ENCODE assay signal across 1 cellular context in the genomic region with DNA sequence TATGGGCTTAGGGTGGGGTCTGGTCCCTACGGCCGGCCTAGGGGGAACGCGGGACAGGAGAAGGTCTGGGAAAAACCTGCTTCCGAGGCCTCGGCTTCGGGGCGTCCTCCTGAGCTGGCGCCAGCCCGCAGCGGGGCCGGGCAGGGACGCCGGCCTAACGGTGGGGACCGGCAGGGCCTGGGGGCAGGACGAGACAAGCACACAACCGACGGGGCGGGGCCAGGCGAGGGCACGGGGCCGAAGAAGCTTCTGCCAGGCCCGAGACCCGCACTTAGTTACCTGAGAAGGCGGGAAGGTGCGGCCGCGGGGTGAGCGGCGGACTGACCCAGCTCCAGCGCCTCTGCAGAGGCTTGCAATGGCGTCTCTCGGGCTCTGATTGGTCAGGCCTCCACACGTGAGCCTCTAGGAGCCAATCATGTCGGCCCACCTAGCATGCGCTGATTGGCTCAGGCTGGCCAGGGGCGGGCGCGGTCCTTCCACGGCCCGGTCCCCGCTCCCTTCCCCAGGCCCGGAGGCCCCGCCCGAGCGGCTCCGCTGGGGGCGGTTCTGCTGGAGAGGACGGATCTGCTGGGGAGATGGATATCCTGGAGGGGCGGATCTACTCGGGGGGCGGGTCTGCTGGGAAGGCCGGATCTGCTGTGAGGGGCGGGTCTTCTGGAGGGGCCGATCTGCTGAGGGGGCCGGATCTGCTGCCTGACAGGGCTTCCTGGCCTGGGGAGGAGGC.
TF ChIP-seq lines count a peak whose summit lies in the region.

No MANE protein-coding gene starts in this region.

TF ChIP-seq in HepG2, 621 proteins besides CTCF, POLR2A, EP300 and RAD21 (continued from another document and continues in another):
- TF ChIP-seq, protein P1, sequence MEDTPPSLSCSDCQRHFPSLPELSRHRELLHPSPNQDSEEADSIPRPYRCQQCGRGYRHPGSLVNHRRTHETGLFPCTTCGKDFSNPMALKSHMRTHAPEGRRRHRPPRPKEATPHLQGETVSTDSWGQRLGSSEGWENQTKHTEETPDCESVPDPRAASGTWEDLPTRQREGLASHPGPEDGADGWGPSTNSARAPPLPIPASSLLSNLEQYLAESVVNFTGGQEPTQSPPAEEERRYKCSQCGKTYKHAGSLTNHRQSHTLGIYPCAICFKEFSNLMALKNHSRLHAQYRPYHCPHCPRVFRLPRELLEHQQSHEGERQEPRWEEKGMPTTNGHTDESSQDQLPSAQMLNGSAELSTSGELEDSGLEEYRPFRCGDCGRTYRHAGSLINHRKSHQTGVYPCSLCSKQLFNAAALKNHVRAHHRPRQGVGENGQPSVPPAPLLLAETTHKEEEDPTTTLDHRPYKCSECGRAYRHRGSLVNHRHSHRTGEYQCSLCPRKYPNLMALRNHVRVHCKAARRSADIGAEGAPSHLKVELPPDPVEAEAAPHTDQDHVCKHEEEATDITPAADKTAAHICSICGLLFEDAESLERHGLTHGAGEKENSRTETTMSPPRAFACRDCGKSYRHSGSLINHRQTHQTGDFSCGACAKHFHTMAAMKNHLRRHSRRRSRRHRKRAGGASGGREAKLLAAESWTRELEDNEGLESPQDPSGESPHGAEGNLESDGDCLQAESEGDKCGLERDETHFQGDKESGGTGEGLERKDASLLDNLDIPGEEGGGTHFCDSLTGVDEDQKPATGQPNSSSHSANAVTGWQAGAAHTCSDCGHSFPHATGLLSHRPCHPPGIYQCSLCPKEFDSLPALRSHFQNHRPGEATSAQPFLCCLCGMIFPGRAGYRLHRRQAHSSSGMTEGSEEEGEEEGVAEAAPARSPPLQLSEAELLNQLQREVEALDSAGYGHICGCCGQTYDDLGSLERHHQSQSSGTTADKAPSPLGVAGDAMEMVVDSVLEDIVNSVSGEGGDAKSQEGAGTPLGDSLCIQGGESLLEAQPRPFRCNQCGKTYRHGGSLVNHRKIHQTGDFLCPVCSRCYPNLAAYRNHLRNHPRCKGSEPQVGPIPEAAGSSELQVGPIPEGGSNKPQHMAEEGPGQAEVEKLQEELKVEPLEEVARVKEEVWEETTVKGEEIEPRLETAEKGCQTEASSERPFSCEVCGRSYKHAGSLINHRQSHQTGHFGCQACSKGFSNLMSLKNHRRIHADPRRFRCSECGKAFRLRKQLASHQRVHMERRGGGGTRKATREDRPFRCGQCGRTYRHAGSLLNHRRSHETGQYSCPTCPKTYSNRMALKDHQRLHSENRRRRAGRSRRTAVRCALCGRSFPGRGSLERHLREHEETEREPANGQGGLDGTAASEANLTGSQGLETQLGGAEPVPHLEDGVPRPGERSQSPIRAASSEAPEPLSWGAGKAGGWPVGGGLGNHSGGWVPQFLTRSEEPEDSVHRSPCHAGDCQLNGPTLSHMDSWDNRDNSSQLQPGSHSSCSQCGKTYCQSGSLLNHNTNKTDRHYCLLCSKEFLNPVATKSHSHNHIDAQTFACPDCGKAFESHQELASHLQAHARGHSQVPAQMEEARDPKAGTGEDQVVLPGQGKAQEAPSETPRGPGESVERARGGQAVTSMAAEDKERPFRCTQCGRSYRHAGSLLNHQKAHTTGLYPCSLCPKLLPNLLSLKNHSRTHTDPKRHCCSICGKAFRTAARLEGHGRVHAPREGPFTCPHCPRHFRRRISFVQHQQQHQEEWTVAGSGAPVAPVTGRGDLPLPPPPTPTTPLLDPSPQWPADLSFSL (CRISPR knock-in tag; IDR thresholded peaks at IDR 0.05), result no peak
- TF ChIP-seq, protein P2, sequence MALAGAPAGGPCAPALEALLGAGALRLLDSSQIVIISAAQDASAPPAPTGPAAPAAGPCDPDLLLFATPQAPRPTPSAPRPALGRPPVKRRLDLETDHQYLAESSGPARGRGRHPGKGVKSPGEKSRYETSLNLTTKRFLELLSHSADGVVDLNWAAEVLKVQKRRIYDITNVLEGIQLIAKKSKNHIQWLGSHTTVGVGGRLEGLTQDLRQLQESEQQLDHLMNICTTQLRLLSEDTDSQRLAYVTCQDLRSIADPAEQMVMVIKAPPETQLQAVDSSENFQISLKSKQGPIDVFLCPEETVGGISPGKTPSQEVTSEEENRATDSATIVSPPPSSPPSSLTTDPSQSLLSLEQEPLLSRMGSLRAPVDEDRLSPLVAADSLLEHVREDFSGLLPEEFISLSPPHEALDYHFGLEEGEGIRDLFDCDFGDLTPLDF (CRISPR knock-in tag; IDR thresholded peaks at IDR 0.05), result 0 out of 2 replicates have a peak, but pooled peaks have one; percentile 41
- peak; percentile 9; the same call in 1 of the 2 replicates for TF ChIP-seq ELF3 (CRISPR knock-in tag; IDR thresholded peaks at IDR 0.05)
- TF ChIP-seq SRSF9 (IDR thresholded peaks at IDR 0.05; ENCODE audit: borderline replicate concordance, insufficient read depth, low read depth, low read length, poor library complexity, severe bottlenecking), result no peak
- TF ChIP-seq ZNF460 (CRISPR knock-in tag; IDR thresholded peaks at IDR 0.05; ENCODE audit: borderline replicate concordance), result peak; percentile 9; the same call in 1 of the 2 replicates
- no peak; the same call in 1 of the 2 replicates for TF ChIP-seq ZNF441 (CRISPR knock-in tag; IDR thresholded peaks at IDR 0.05; ENCODE audit: borderline replicate concordance)
- TF ChIP-seq, protein P3, sequence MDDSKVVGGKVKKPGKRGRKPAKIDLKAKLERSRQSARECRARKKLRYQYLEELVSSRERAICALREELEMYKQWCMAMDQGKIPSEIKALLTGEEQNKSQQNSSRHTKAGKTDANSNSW (CRISPR knock-in tag; IDR thresholded peaks at IDR 0.05; ENCODE audit: borderline replicate concordance), result no peak
- TF ChIP-seq SP1 (IDR thresholded peaks at IDR 0.05), result no peak
- peak; percentile 13; the same call in 1 of the 2 replicates for TF ChIP-seq SP1 (CRISPR knock-in tag; IDR thresholded peaks at IDR 0.05)
- TF ChIP-seq, protein P4, sequence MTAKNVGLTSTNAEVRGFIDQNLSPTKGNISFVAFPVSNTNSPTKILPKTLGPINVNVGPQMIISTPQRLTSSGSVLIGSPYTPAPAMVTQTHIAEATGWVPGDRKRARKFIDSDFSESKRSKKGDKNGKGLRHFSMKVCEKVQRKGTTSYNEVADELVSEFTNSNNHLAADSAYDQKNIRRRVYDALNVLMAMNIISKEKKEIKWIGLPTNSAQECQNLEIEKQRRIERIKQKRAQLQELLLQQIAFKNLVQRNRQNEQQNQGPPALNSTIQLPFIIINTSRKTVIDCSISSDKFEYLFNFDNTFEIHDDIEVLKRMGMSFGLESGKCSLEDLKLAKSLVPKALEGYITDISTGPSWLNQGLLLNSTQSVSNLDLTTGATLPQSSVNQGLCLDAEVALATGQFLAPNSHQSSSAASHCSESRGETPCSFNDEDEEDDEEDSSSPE (CRISPR knock-in tag; IDR thresholded peaks at IDR 0.05), result peak; percentile 72; the same call in 1 of the 2 replicates
- TF ChIP-seq ZFAT (CRISPR knock-in tag; conservative IDR thresholded peaks at IDR 0.05), result no peak
- TF ChIP-seq FOXP1 (IDR thresholded peaks at IDR 0.05), result no peak
- no peak for TF ChIP-seq FOXP1 (CRISPR knock-in tag; IDR thresholded peaks at IDR 0.05)
- 0 out of 2 replicates have a peak, but pooled peaks have one; percentile 31 for TF ChIP-seq AKAP8 (CRISPR knock-in tag; IDR thresholded peaks at IDR 0.05)
- TF ChIP-seq, protein P5, sequence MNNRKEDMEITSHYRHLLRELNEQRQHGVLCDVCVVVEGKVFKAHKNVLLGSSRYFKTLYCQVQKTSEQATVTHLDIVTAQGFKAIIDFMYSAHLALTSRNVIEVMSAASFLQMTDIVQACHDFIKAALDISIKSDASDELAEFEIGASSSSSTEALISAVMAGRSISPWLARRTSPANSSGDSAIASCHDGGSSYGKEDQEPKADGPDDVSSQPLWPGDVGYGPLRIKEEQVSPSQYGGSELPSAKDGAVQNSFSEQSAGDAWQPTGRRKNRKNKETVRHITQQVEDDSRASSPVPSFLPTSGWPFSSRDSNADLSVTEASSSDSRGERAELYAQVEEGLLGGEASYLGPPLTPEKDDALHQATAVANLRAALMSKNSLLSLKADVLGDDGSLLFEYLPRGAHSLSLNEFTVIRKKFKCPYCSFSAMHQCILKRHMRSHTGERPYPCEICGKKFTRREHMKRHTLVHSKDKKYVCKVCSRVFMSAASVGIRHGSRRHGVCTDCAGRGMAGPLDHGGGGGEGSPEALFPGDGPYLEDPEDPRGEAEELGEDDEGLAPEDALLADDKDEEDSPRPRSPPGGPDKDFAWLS (CRISPR knock-in tag; IDR thresholded peaks at IDR 0.05; ENCODE audit: borderline replicate concordance), result no peak
- TF ChIP-seq SP4 (CRISPR knock-in tag; IDR thresholded peaks at IDR 0.05), result peak; percentile 91
- TF ChIP-seq RNF2 (conservative IDR thresholded peaks at IDR 0.05; ENCODE audit: low read depth), result no peak
- TF ChIP-seq, protein P6, sequence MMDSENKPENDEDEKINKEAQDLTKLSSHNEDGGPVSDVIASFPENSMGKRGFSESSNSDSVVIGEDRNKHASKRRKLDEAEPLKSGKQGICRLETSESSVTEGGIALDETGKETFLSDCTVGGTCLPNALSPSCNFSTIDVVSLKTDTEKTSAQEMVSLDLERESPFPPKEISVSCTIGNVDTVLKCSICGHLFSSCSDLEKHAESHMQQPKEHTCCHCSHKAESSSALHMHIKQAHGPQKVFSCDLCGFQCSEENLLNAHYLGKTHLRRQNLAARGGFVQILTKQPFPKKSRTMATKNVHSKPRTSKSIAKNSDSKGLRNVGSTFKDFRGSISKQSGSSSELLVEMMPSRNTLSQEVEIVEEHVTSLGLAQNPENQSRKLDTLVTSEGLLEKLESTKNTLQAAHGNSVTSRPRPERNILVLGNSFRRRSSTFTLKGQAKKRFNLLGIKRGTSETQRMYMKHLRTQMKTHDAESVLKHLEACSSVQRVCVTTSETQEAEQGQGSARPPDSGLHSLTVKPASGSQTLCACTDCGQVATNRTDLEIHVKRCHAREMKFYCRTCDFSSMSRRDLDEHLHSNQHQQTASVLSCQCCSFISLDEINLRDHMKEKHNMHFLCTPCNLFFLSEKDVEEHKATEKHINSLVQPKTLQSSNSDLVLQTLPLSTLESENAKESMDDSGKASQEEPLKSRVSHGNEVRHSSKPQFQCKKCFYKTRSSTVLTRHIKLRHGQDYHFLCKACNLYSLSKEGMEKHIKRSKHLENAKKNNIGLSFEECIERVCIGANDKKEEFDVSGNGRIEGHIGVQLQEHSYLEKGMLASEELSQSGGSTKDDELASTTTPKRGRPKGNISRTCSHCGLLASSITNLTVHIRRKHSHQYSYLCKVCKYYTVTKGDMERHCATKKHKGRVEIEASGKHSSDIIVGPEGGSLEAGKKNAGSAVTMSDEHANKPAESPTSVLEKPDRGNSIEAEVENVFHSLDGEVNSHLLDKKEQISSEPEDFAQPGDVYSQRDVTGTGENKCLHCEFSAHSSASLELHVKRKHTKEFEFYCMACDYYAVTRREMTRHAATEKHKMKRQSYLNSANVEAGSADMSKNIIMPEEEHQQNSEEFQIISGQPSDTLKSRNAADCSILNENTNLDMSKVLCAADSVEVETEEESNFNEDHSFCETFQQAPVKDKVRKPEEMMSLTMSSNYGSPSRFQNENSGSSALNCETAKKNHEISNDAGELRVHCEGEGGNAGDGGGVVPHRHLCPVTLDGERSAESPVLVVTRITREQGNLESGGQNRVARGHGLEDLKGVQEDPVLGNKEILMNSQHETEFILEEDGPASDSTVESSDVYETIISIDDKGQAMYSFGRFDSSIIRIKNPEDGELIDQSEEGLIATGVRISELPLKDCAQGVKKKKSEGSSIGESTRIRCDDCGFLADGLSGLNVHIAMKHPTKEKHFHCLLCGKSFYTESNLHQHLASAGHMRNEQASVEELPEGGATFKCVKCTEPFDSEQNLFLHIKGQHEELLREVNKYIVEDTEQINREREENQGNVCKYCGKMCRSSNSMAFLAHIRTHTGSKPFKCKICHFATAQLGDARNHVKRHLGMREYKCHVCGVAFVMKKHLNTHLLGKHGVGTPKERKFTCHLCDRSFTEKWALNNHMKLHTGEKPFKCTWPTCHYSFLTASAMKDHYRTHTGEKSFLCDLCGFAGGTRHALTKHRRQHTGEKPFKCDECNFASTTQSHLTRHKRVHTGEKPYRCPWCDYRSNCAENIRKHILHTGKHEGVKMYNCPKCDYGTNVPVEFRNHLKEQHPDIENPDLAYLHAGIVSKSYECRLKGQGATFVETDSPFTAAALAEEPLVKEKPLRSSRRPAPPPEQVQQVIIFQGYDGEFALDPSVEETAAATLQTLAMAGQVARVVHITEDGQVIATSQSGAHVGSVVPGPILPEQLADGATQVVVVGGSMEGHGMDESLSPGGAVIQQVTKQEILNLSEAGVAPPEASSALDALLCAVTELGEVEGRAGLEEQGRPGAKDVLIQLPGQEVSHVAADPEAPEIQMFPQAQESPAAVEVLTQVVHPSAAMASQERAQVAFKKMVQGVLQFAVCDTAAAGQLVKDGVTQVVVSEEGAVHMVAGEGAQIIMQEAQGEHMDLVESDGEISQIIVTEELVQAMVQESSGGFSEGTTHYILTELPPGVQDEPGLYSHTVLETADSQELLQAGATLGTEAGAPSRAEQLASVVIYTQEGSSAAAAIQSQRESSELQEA (CRISPR knock-in tag; IDR thresholded peaks at IDR 0.05; ENCODE audit: not compliant biosample characterization), result no peak
- TF ChIP-seq U2AF1 (optimal IDR thresholded peaks at IDR 0.05; ENCODE audit: low read depth, low read length), result no peak
- TF ChIP-seq TBX3 (IDR thresholded peaks at IDR 0.05; ENCODE audit: borderline replicate concordance), result no peak
- peak; percentile 91 for TF ChIP-seq RFX5 (IDR thresholded peaks at IDR 0.05; ENCODE audit: low read depth, low read length)
- TF ChIP-seq, protein P7, sequence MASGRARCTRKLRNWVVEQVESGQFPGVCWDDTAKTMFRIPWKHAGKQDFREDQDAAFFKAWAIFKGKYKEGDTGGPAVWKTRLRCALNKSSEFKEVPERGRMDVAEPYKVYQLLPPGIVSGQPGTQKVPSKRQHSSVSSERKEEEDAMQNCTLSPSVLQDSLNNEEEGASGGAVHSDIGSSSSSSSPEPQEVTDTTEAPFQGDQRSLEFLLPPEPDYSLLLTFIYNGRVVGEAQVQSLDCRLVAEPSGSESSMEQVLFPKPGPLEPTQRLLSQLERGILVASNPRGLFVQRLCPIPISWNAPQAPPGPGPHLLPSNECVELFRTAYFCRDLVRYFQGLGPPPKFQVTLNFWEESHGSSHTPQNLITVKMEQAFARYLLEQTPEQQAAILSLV (CRISPR knock-in tag; IDR thresholded peaks at IDR 0.05; ENCODE audit: borderline replicate concordance), result peak; percentile 90; the same call in 1 of the 2 replicates
- TF ChIP-seq, protein P8, sequence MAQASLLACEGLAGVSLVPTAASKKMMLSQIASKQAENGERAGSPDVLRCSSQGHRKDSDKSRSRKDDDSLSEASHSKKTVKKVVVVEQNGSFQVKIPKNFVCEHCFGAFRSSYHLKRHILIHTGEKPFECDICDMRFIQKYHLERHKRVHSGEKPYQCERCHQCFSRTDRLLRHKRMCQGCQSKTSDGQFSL (CRISPR knock-in tag; IDR thresholded peaks at IDR 0.05), result no peak
- TF ChIP-seq ZNF17 (CRISPR knock-in tag; IDR thresholded peaks at IDR 0.05), result no peak
- no peak for TF ChIP-seq CENPT (CRISPR knock-in tag; IDR thresholded peaks at IDR 0.05; ENCODE audit: low read depth)
- peak; percentile 51 for TF ChIP-seq DR1 (CRISPR knock-in tag; IDR thresholded peaks at IDR 0.05)
- TF ChIP-seq, protein P9, sequence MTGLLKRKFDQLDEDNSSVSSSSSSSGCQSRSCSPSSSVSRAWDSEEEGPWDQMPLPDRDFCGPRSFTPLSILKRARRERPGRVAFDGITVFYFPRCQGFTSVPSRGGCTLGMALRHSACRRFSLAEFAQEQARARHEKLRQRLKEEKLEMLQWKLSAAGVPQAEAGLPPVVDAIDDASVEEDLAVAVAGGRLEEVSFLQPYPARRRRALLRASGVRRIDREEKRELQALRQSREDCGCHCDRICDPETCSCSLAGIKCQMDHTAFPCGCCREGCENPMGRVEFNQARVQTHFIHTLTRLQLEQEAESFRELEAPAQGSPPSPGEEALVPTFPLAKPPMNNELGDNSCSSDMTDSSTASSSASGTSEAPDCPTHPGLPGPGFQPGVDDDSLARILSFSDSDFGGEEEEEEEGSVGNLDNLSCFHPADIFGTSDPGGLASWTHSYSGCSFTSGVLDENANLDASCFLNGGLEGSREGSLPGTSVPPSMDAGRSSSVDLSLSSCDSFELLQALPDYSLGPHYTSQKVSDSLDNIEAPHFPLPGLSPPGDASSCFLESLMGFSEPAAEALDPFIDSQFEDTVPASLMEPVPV (CRISPR knock-in tag; IDR thresholded peaks at IDR 0.05), result no peak
- peak; percentile 14; the same call in 1 of the 2 replicates for TF ChIP-seq ZNF83 (CRISPR knock-in tag; IDR thresholded peaks at IDR 0.05; ENCODE audit: borderline replicate concordance)
- no peak for TF ChIP-seq ZBTB20 (CRISPR knock-in tag; IDR thresholded peaks at IDR 0.05; ENCODE audit: borderline replicate concordance, low read depth)
- no peak for TF ChIP-seq PAF1 (CRISPR knock-in tag; IDR thresholded peaks at IDR 0.05)
